13 cellular contexts compared by ENCODE assay signal in genomic region chr7:68269410-68269809, GRCh38.
DNase-seq lines count a peak whose midpoint lies in the region; ATAC-seq and TF ChIP-seq lines count a peak whose summit lies in the region.
"Had no signal": no experiment of that assay in that cellular context is flagged by ENCODE, and none has a peak within 500 bp of the region (broad histone marks: within the 10 kb centered on the region; RNA-seq: fewer than 3 reads in every experiment).

No MANE protein-coding gene starts in this region.

- H3K9me3 ChIP-seq in adrenal gland (replicated peaks in 1 of 3) = no peaks in the 10 kb centered on the region
- peaks cover 22% of the 10 kb centered on the region for H3K9me3 ChIP-seq in thoracic aorta
- peaks cover 0 to 27% (median 0%) of the 10 kb centered on the region in 3 donors for H3K9me3 ChIP-seq in gastroesophageal sphincter

- H3K27me3 ChIP-seq in adrenal gland (no peaks in the 10 kb centered on the region), thoracic aorta (replicated peaks; ENCODE audit: insufficient read depth) (no peaks in the 10 kb centered on the region), gastroesophageal sphincter (no peaks in the 10 kb centered on the region)

- H3K36me3 ChIP-seq in adrenal gland (replicated peaks in 1 of 2) (no peaks in the 10 kb centered on the region), thoracic aorta (no peaks in the 10 kb centered on the region), gastroesophageal sphincter (no peaks in the 10 kb centered on the region)

- peaks cover 3% of the 10 kb centered on the region for H3K36me3 Mint-ChIP-seq in Calu3 (ENCODE audit: insufficient read depth, unreplicated experiment)
- H3K36me3 Mint-ChIP-seq: brain had no signal

- DNase-seq in H4 (ENCODE audit: low spot score) (peak; percentile 95), adrenal gland (peak in 5 of 7 donors; percentile 24 to 59 (median 48)), iris pigment epithelial cell (ENCODE audit: low read depth) (peak; percentile 36), thoracic aorta (ENCODE audit: low spot score) (no peak), Calu3 (no peak)
- DNase-seq: activated CD8-positive, alpha-beta T cell treated with anti-CD3 and anti-CD28 coated beads, Interleukin-2, amount 10 ng/mL, durations not matched to agents 7 days and 5 days; left cardiac atrium; NCI-H1417; NCI-H446 treated with DMSO at 0.1 percent for 48 hours; PC-3 had no signal

- BruUV-seq in Calu3 (replicated peaks; lab: Mats Ljungman, UMichigan) = no TSS peak

- TF ChIP-seq EP300 in gastroesophageal sphincter (IDR thresholded peaks at IDR 0.05) = no peak

- TF ChIP-seq CTCF in adrenal gland (IDR thresholded peaks at IDR 0.05) (no peak), thoracic aorta (IDR thresholded peaks at IDR 0.05) (no peak), gastroesophageal sphincter (IDR thresholded peaks at IDR 0.05) (no peak), Calu3 (IDR thresholded peaks at IDR 0.05; ENCODE audit: unreplicated experiment) (no peak)

- H3K4me3 ChIP-seq in adrenal gland = no peak overlapping the region
- no peak overlapping the region for H3K4me3 ChIP-seq in thoracic aorta
- no peak overlapping the region for H3K4me3 ChIP-seq in gastroesophageal sphincter

- intact Hi-C loops in adrenal gland (cut with DNase I) (no loop called here), Calu3 (cut with micrococcal nuclease; ENCODE audit: unreplicated experiment) (no loop called here)

- 13 to 30% (median 17%) methylated on average over 1 of the region's 1 CpG for WGBS in adrenal gland, 4 donors
- WGBS in gastroesophageal sphincter (ENCODE audit: low coverage in 1 of 2), 2 donors = 0% methylated on average over 1 of the region's 1 CpG; no CpG with 5 or more reads in 1 of the 2 donors

- no peak for TF ChIP-seq POLR2A in adrenal gland (IDR thresholded peaks at IDR 0.05)
- TF ChIP-seq POLR2A in gastroesophageal sphincter (IDR thresholded peaks at IDR 0.05) = no peak

- H3K9me3 Mint-ChIP-seq in Calu3 (ENCODE audit: low read depth, unreplicated experiment) = peaks cover 6% of the 10 kb centered on the region

- CTCF ChIA-PET in Calu3 (lab: Charles Lee) = no interaction called here

- H3K4me1 ChIP-seq in adrenal gland (replicated peaks in 1 of 2) (no peaks in the 10 kb centered on the region), thoracic aorta (ENCODE audit: control insufficient read depth in 1 of 2, low read depth in 2 of 2) (no peaks in the 10 kb centered on the region), gastroesophageal sphincter (no peaks in the 10 kb centered on the region)

- no peak overlapping the region for H3K4me3 Mint-ChIP-seq in Calu3 (ENCODE audit: low read depth, unreplicated experiment)
- H3K4me3 Mint-ChIP-seq: activated CD8-positive, alpha-beta T cell treated with anti-CD3 and anti-CD28 coated beads, Interleukin-2, amount 10 ng/mL, durations not matched to agents 7 days and 5 days; brain had no signal

- no peak overlapping the region for H3K27ac ChIP-seq in adrenal gland
- H3K27ac ChIP-seq in thoracic aorta = no peak overlapping the region
- no peak overlapping the region for H3K27ac ChIP-seq in gastroesophageal sphincter

- ATAC-seq in thoracic aorta (ENCODE audit: insufficient number of reproducible peaks, low FRiP score, low read depth) (peak; percentile 43), gastroesophageal sphincter (no peak), GM21576 (IDR thresholded peaks at IDR 0.05; ENCODE audit: unreplicated experiment) (no peak)
- ATAC-seq: activated CD8-positive, alpha-beta T cell treated with anti-CD3 and anti-CD28 coated beads, Interleukin-2, amount 10 ng/mL, durations not matched to agents 7 days and 5 days; PC-3 had no signal

- no peak overlapping the region for H3K27ac Mint-ChIP-seq in Calu3 (ENCODE audit: unreplicated experiment)
- H3K27ac Mint-ChIP-seq: activated CD8-positive, alpha-beta T cell treated with anti-CD3 and anti-CD28 coated beads, Interleukin-2, amount 10 ng/mL, durations not matched to agents 7 days and 5 days had no signal

- no peaks in the 10 kb centered on the region for H3K27me3 Mint-ChIP-seq in Calu3 (ENCODE audit: unreplicated experiment)

- no peaks in the 10 kb centered on the region for H3K4me1 Mint-ChIP-seq in Calu3 (ENCODE audit: low read depth, unreplicated experiment)

Comparison
In these comparisons a context has a peak if more than half of its experiments do, and no peak if none do; other contexts are left out.
1. DNase-seq: peak in H4 (single experiment), adrenal gland (5 of 7) and iris pigment epithelial cell (single experiment); none in thoracic aorta (single experiment) and Calu3 (single experiment).